21 cellular contexts compared by ENCODE assay signal in genomic region chr3:13659221-13659969, GRCh38.
DNase-seq lines count a peak whose midpoint lies in the region; ATAC-seq, FAIRE-seq and TF ChIP-seq lines count a peak whose summit lies in the region.
"Had no signal": no experiment of that assay in that cellular context is flagged by ENCODE, and none has a peak within 500 bp of the region (broad histone marks: within the 10 kb centered on the region; RNA-seq: fewer than 3 reads in every experiment).

No MANE protein-coding gene starts in this region.

- H3K4me3 ChIP-seq in OCI-LY3 (ENCODE audit: low read length) (no peak overlapping the region; the same call in 1 of the 2 replicates), K562 (no peak overlapping the region)
- H3K4me3 ChIP-seq: BLaER1 had no signal

- no peak for FAIRE-seq in K562 (lab: Jason Lieb, UNC)
- FAIRE-seq: A204.1, G401.6, GM12892 had no signal

- H3K79me2 ChIP-seq in OCI-LY3 (ENCODE audit: low read length) (no peaks in the 10 kb centered on the region), K562 (ENCODE audit: control insufficient read depth, insufficient read depth, low read length) (no peaks in the 10 kb centered on the region)

- intact Hi-C loops in K562 (cut with micrococcal nuclease) = loop anchor here (10.0 kb wide), 2 partner anchors 375 to 465 kb away; partner anchors contain the start of genes CHCHD4 and TMEM43

- H3K9me3 Mint-ChIP-seq in activated naive CD4-positive, alpha-beta T cell treated with anti-CD3 and anti-CD28 coated beads, Interleukin-2, amount 10 ng/mL, durations not matched to agents 7 days and 5 days = peaks cover 1% of the 10 kb centered on the region
- H3K9me3 Mint-ChIP-seq: CD8-positive, alpha-beta T cell had no signal

- in situ Hi-C loops in K562 (cut with MboI) = loop anchor here (25.0 kb wide), 1 partner anchor 1253 kb away; no protein-coding TSS in a partner anchor

- CTCF ChIA-PET in activated naive CD4-positive, alpha-beta T cell treated with anti-CD3 and anti-CD28 coated beads, Interleukin-2, amount 10 ng/mL, durations not matched to agents 7 days and 5 days (lab: Charles Lee) = interaction anchor here (0.6 to 13.6 kb wide), 9 partner anchors 8 to 226 kb away, joined by 3 to 470 read pairs (median 4); partner anchors contain the start of gene WNT7A
- CTCF ChIA-PET in K562 (lab: Yijun Ruan, JAX; ENCODE audit: low intra/inter-chr PET ratio) = no interaction called here

- no peaks in the 10 kb centered on the region for H3K9me3 ChIP-seq in OCI-LY3 (ENCODE audit: insufficient read depth, low read length)
- H3K9me3 ChIP-seq in K562 (replicated peaks; ENCODE audit: control insufficient read depth, insufficient read depth, low read depth, low read length) = no peaks in the 10 kb centered on the region
- H3K9me3 ChIP-seq: BLaER1, Caco-2 had no signal

- POLR2A ChIA-PET in K562 (lab: Yijun Ruan, JAX) = interaction anchor here (1.3 kb wide), 1 partner anchor 11 kb away, joined by 5 read pairs; no protein-coding TSS in a partner anchor

- WGBS in K562 (ENCODE audit: insufficient coverage, low coverage, missing lambda C conversion rate) = 12% methylated on average over 12 of the region's 12 CpGs

- H3K27me3 Mint-ChIP-seq in activated naive CD4-positive, alpha-beta T cell treated with anti-CD3 and anti-CD28 coated beads, Interleukin-2, amount 10 ng/mL, durations not matched to agents 7 days and 5 days = peaks cover 57% of the 10 kb centered on the region

- peak overlapping the region; percentile 49 for H3K4me2 ChIP-seq in OCI-LY3 (ENCODE audit: low read length)
- H3K4me2 ChIP-seq in K562 (ENCODE audit: insufficient read depth, low read length) = no peak overlapping the region
- H3K4me2 ChIP-seq: BLaER1 had no signal

- TF ChIP-seq EP300 in K562 (IDR thresholded peaks at IDR 0.05; ENCODE audit: low read length) = no peak

- peak overlapping the region; percentile 52 for H3K27ac Mint-ChIP-seq in activated naive CD4-positive, alpha-beta T cell treated with anti-CD3 and anti-CD28 coated beads, Interleukin-2, amount 10 ng/mL, durations not matched to agents 7 days and 5 days
- H3K27ac Mint-ChIP-seq: B cell; CD4-positive, CD25-positive, alpha-beta regulatory T cell; CD8-positive, alpha-beta T cell had no signal

- H3K27me3 ChIP-seq in OCI-LY3 (ENCODE audit: low read depth, low read length) (peaks cover 38% of the 10 kb centered on the region), K562 (ENCODE audit: control insufficient read depth in 2 of 2, insufficient read depth in 2 of 2, low read length in 2 of 2) (peaks cover 4 to 69% of the 10 kb centered on the region in 2 experiments; a peak in 4 of 5 replicates)

- H3K4me3 Mint-ChIP-seq in activated naive CD4-positive, alpha-beta T cell treated with anti-CD3 and anti-CD28 coated beads, Interleukin-2, amount 10 ng/mL, durations not matched to agents 7 days and 5 days = no peak overlapping the region
- H3K4me3 Mint-ChIP-seq: B cell; CD4-positive, CD25-positive, alpha-beta regulatory T cell; CD8-positive, alpha-beta T cell had no signal

- no peak for TF ChIP-seq POLR2A in K562 (conservative IDR thresholded peaks at IDR 0.05)

- TF ChIP-seq RAD21 in K562 (CRISPR knock-in tag; conservative IDR thresholded peaks at IDR 0.05 in 1 of 2, IDR thresholded peaks at IDR 0.05 in 1 of 2) = no peak

- TF ChIP-seq CTCF in OCI-LY3 (IDR thresholded peaks at IDR 0.05; ENCODE audit: low read depth, low read length) (no peak), K562 (IDR thresholded peaks at IDR 0.05 in 2 of 3, conservative IDR thresholded peaks at IDR 0.05 in 1 of 3; ENCODE audit: insufficient read depth in 2 of 3, low read depth in 1 of 3, low read length in 3 of 3) (no peak)

- no peak overlapping the region for H3K9ac ChIP-seq in OCI-LY3 (ENCODE audit: low read length)
- H3K9ac ChIP-seq in K562 (ENCODE audit: insufficient read depth in 1 of 2, low read depth in 2 of 2, low read length in 2 of 2) = no peak overlapping the region
- H3K9ac ChIP-seq: BLaER1 had no signal

- H3K4me1 ChIP-seq in OCI-LY3 (ENCODE audit: low read length) (peaks cover 25% of the 10 kb centered on the region), K562 (replicated peaks in 1 of 2; ENCODE audit: control insufficient read depth in 2 of 2, insufficient read depth in 2 of 2, low read length in 2 of 2) (peaks cover 0 to 22% of the 10 kb centered on the region in 2 experiments; a peak in 2 of 5 replicates)

- no peaks in the 10 kb centered on the region for H3K36me3 Mint-ChIP-seq in activated naive CD4-positive, alpha-beta T cell treated with anti-CD3 and anti-CD28 coated beads, Interleukin-2, amount 10 ng/mL, durations not matched to agents 7 days and 5 days
- H3K36me3 Mint-ChIP-seq: CD4-positive, CD25-positive, alpha-beta regulatory T cell; CD8-positive, alpha-beta T cell had no signal

- H3K9me1 ChIP-seq in K562 (ENCODE audit: control insufficient read depth, insufficient read depth, low read length) = no peaks in the 10 kb centered on the region

- DNase-seq in activated naive CD4-positive, alpha-beta T cell treated with anti-CD3 and anti-CD28 coated beads, Interleukin-2, amount 10 ng/mL, durations not matched to agents 7 days and 5 days = no peak
- no peak for DNase-seq in activated naive CD4-positive, alpha-beta T cell treated with Interleukin-2 at 50 U/mL for 16 hours
- no peak for DNase-seq in K562 (ENCODE audit: extremely low read depth in 1 of 4, low spot score in 3 of 4)
- DNase-seq in KG1 (lab: John Stamatoyannopoulos, UW) = no peak
- DNase-seq: Caco-2; CD4-positive, CD25-positive, alpha-beta regulatory T cell; CD8-positive, alpha-beta T cell; DMS153; DND-41; GOT3; H7; HCEC 1CT had no signal

- no peak for ATAC-seq in K562
- ATAC-seq in HG03097 (IDR thresholded peaks at IDR 0.05; ENCODE audit: low FRiP score, unreplicated experiment) = no peak
- ATAC-seq: CD8-positive, alpha-beta T cell had no signal

- H2AFZ ChIP-seq in OCI-LY3 (ENCODE audit: low read depth, low read length) (no peak overlapping the region), K562 (ENCODE audit: low read depth, low read length) (no peak overlapping the region)

- H3K27ac ChIP-seq in OCI-LY3 (ENCODE audit: low read length) (no peak overlapping the region), K562 (ENCODE audit: extremely low read depth, low read depth, low read length) (no peak overlapping the region)
- H3K27ac ChIP-seq: 22Rv1, BLaER1, C4-2B had no signal

- no TSS peak for BruUV-seq in K562 (replicated peaks; lab: Mats Ljungman, UMichigan)

- peaks cover 18% of the 10 kb centered on the region for H3K4me1 Mint-ChIP-seq in activated naive CD4-positive, alpha-beta T cell treated with anti-CD3 and anti-CD28 coated beads, Interleukin-2, amount 10 ng/mL, durations not matched to agents 7 days and 5 days

- H4K20me1 ChIP-seq in OCI-LY3 (ENCODE audit: insufficient read depth, low read length) (peaks cover 3% of the 10 kb centered on the region; the same call in 1 of the 2 replicates), K562 (replicated peaks; ENCODE audit: control insufficient read depth, insufficient read depth, low read length) (peaks cover 12% of the 10 kb centered on the region)
- H4K20me1 ChIP-seq: BLaER1 had no signal

- H3K36me3 ChIP-seq in OCI-LY3 (replicated peaks; ENCODE audit: low read depth, low read length) (no peaks in the 10 kb centered on the region), K562 (ENCODE audit: control insufficient read depth, insufficient read depth, low read length) (no peaks in the 10 kb centered on the region)
- H3K36me3 ChIP-seq: BLaER1 had no signal

TF ChIP-seq in K562, 482 proteins besides CTCF, POLR2A, EP300 and RAD21:
- 0 out of 2 replicates have a peak, but pooled peaks have one; percentile 33 for TF ChIP-seq ADNP (tag; IDR thresholded peaks at IDR 0.05)
- no peak for TF ChIP-seq EGR1 (conservative IDR thresholded peaks at IDR 0.05)
- peak; percentile 54; the same call in 1 of the 2 replicates for TF ChIP-seq BCOR (IDR thresholded peaks at IDR 0.05)
- peak; percentile 55 for TF ChIP-seq RBM25 (IDR thresholded peaks at IDR 0.05; ENCODE audit: low read depth, low read length, severe bottlenecking)
TF ChIP-seq in K562: peak in this region for 3.
